In the genomic region with DNA sequence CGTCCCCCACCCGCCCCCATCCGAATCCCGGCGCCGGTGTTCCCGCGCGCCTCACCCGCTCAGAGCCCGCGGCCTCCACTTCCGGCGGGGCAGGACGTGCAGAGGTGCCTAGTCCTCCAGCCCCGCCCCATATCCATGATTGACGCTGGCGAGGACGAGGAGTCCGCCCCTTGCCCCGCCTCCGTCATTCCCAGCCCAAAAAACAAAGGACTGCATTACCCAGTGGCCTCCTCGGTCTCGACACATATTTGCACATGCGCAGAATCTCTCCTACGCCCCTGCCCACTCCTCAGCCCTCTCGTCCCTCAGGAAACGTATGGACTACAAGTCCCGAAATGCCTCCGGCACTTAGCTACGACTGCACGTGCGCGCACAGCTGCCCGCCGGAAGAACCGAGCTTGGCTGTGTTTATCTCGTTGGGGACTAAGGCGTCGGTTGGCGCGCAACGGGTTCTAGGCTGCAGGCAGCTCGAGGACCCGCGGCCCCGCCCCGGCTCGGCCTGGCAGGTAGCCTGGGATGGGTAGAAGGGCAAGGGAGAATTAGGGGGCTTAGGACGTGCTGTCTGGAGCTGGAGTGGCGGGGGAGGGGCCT, we compare ENCODE assay signal across 8 cellular contexts. TPM values are rescaled to one million over a fixed set of nuclear protein-coding genes. Genes with fewer than 3 reads are reported as not detected.
DNase-seq lines count a peak whose midpoint lies in the region; ATAC-seq and TF ChIP-seq lines count a peak whose summit lies in the region.

A gene with protein sequence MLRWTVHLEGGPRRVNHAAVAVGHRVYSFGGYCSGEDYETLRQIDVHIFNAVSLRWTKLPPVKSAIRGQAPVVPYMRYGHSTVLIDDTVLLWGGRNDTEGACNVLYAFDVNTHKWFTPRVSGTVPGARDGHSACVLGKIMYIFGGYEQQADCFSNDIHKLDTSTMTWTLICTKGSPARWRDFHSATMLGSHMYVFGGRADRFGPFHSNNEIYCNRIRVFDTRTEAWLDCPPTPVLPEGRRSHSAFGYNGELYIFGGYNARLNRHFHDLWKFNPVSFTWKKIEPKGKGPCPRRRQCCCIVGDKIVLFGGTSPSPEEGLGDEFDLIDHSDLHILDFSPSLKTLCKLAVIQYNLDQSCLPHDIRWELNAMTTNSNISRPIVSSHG (plus strand): TSS at position 407 of the 591 bp plus-strand sequence. CDS start 2,944 bp downstream, outside the sequence.
A gene (minus strand): TSS at position 104 of the 591 bp plus-strand sequence. CDS start 133 bp downstream, outside the sequence.

- peak; percentile 91 for ATAC-seq in GM21447 (IDR thresholded peaks at IDR 0.05; ENCODE audit: unreplicated experiment)

- no peaks in the 10 kb centered on the region for H3K9me3 Mint-ChIP-seq in Calu3 (ENCODE audit: low read depth, unreplicated experiment)

- intact Hi-C loops in Calu3 (cut with micrococcal nuclease; ENCODE audit: unreplicated experiment) = loop anchor here (2.0 kb wide), 1 partner anchor 17 kb away; no protein-coding TSS in a partner anchor

- CTCF ChIA-PET in Calu3 (lab: Charles Lee) = interaction anchor here (0.6 to 2.8 kb wide), 12 partner anchors 11 to 295 kb away, joined by 3 to 15 read pairs (median 4); a partner anchor contains a TSS

- no peaks in the 10 kb centered on the region for H4K20me1 ChIP-seq in OCI-LY1 (ENCODE audit: insufficient read depth, low read length)

- H3K9me3 ChIP-seq in HUES64 (ENCODE audit: insufficient read depth, low read depth, low read length) (no peaks in the 10 kb centered on the region), OCI-LY1 (ENCODE audit: low read length) (no peaks in the 10 kb centered on the region)

- no peak within 1 kb of the TSS for H2AFZ ChIP-seq in OCI-LY1 (ENCODE audit: low read length)

- peaks cover 10% of the 10 kb centered on the region; the same call in 1 of the 2 replicates for H3K79me2 ChIP-seq in OCI-LY1 (ENCODE audit: insufficient read depth, low read length)

- H3K9ac ChIP-seq in HUES64 (ENCODE audit: low read depth, low read length) (peak within 1 kb of the TSS; percentile 76), OCI-LY1 (ENCODE audit: low read length) (peak within 1 kb of the TSS; percentile 89)

- no peaks in the 10 kb centered on the region for H3K9me2 ChIP-seq in OCI-LY1 (ENCODE audit: low read depth, low read length)

- no peaks in the 10 kb centered on the region for H3K27me3 ChIP-seq in HUES64 (ENCODE audit: insufficient read depth, low read length)
- H3K27me3 ChIP-seq in OCI-LY1 (ENCODE audit: insufficient read depth, low read length) = no peaks in the 10 kb centered on the region

- H3K27me3 Mint-ChIP-seq in Calu3 (ENCODE audit: unreplicated experiment) = no peaks in the 10 kb centered on the region

- H3K4me2 ChIP-seq in OCI-LY1 (ENCODE audit: low read length) = peak within 1 kb of the TSS; percentile 87

- H3F3A ChIP-seq in OCI-LY1 (ENCODE audit: insufficient read depth, low read length) = no peaks in the 10 kb centered on the region

- H3K4me1 ChIP-seq in HUES64 (ENCODE audit: insufficient read depth, low read length) (peaks cover 8% of the 10 kb centered on the region; the same call in 1 of the 2 replicates), OCI-LY1 (ENCODE audit: insufficient read depth, low read length, severe bottlenecking) (peaks cover 23% of the 10 kb centered on the region)

- peaks cover 28% of the 10 kb centered on the region for H3K4me1 Mint-ChIP-seq in Calu3 (ENCODE audit: low read depth, unreplicated experiment)

- TF ChIP-seq CTCF in Calu3 (IDR thresholded peaks at IDR 0.05; ENCODE audit: unreplicated experiment) = no peak
- no peak for TF ChIP-seq CTCF in OCI-LY1 (IDR thresholded peaks at IDR 0.05; ENCODE audit: low read length)

- peak within 1 kb of the TSS; percentile 82 for H3K27ac ChIP-seq in HUES64 (ENCODE audit: low read depth, low read length)
- peak within 1 kb of the TSS; percentile 29 for H3K27ac ChIP-seq in OCI-LY1 (ENCODE audit: low read depth, low read length, poor library complexity, severe bottlenecking)

- BruUV-seq in Calu3 (replicated peaks; lab: Mats Ljungman, UMichigan) = no TSS peak

- in situ Hi-C loops in endometrial microvascular endothelial cells (cut with HindIII; ENCODE audit: inconsistent ontology term, low pct_unique_long_range_greater_than_20kb, low sequenced_read_pairs) = no loop called here

- peaks cover 37% of the 10 kb centered on the region for H3K36me3 Mint-ChIP-seq in Calu3 (ENCODE audit: insufficient read depth, unreplicated experiment)

- H3K4me3 Mint-ChIP-seq in Calu3 (ENCODE audit: low read depth, unreplicated experiment) = peak within 1 kb of the TSS; percentile 97

- peak within 1 kb of the TSS; percentile 94 for H3K4me3 ChIP-seq in HUES64 (ENCODE audit: low read length)
- peak within 1 kb of the TSS; percentile 75 for H3K4me3 ChIP-seq in OCI-LY1 (ENCODE audit: low read depth, low read length, poor library complexity, severe bottlenecking)

- H3K27ac Mint-ChIP-seq in Calu3 (ENCODE audit: unreplicated experiment) = peak within 1 kb of the TSS; percentile 85

- WGBS in HUES64 = under 1% methylated on average over 51 of the region's 51 CpGs

- peak; percentile 100 for DNase-seq in Calu3
- DNase-seq in activated CD8-positive, alpha-beta memory T cell treated with anti-CD3 and anti-CD28 coated beads, Interleukin-2, amount 50 U/mL, for 4 hours = peak; percentile 97
- DNase-seq in mesenteric fat pad (ENCODE audit: low spot score) = peak; percentile 98
- DNase-seq in stimulated activated CD8-positive, alpha-beta memory T cell treated with anti-CD3 and anti-CD28 coated beads, Interleukin-15, amount 100 ng/mL, for 24 hours (ENCODE audit: low read depth) = peak; percentile 86

- H3K36me3 ChIP-seq in HUES64 (ENCODE audit: insufficient read depth, low read length) (peaks cover 59% of the 10 kb centered on the region), OCI-LY1 (ENCODE audit: insufficient read depth, low read length) (peaks cover 53% of the 10 kb centered on the region)

RNA-seq across cellular contexts. Expression of the first gene that starts in this region (rescaled TPM):
- total RNA-seq in Calu3 (2022) (85.9 and 95.7 TPM in 2 replicates), endometrial microvascular endothelial cells (ENCODE audit: inconsistent ontology term) (98.8 TPM), mesenteric fat pad (71.6 TPM)
- polyA plus RNA-seq in HUES64 (2013, experiment 1 of 2) = 114 TPM
- 116 TPM for polyA plus RNA-seq in HUES64 (2013, experiment 2 of 2)

RNA-seq across cellular contexts. Expression of the second gene that starts in this region (rescaled TPM):
- total RNA-seq in Calu3 (2022) (110 and 115 TPM in 2 replicates), endometrial microvascular endothelial cells (ENCODE audit: inconsistent ontology term) (69.5 TPM), mesenteric fat pad (46.1 TPM)
- 93.5 TPM for polyA plus RNA-seq in HUES64 (2013, experiment 1 of 2)
- polyA plus RNA-seq in HUES64 (2013, experiment 2 of 2) = 94.9 TPM

Comparison
In these comparisons a context has a peak if more than half of its experiments do, and no peak if none do; other contexts are left out.
1. Peak in every context shown above with its lines: DNase-seq, ATAC-seq, H3K4me3 ChIP-seq and H3K27ac ChIP-seq.